In the genomic region with DNA sequence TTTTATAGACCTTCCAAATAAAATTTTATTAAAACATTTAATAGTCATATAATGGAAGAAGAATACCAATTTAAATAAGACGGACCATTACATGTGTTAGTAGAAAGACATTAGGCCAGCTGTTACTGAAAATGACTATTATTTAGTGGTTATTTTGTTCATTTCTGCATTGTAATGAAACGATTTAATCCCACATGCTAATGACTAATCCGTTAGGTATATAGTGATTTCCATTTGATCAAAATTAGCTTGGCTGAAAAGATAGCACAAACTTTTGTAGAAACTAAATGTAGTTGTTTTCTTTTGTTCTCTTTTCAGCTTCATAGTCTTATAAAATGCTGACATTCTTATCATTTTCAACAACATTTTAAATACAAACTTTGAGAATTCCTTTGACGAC, we compare ENCODE assay signal across 25 cellular contexts.
"Had no signal": no experiment of that assay in that cellular context is flagged by ENCODE, and none has a peak within 500 bp of the region (broad histone marks: within the 10 kb centered on the region; RNA-seq: fewer than 3 reads in every experiment).

No MANE protein-coding gene starts in this region.

- H3K4me3 ChIP-seq: ascending aorta, heart left ventricle, pancreas, psoas muscle, sigmoid colon, suprapubic skin, tibial artery, upper lobe of right lung had no signal

- H3K4me1 ChIP-seq: ascending aorta, foreskin keratinocyte, heart left ventricle, pancreas, psoas muscle, sigmoid colon, suprapubic skin, tibial artery, upper lobe of right lung had no signal

- H3K27me3 ChIP-seq: ascending aorta, heart left ventricle, pancreas, sigmoid colon, suprapubic skin, tibial artery, upper lobe of right lung had no signal

- DNase-seq: activated CD4-positive, alpha-beta memory T cell treated with anti-CD3 and anti-CD28 coated beads for 36 hours; activated CD4-positive, alpha-beta T cell treated with anti-CD3 and anti-CD28 coated beads, Interleukin-2, amount 10 ng/mL, durations not matched to agents 24 days and 14 days; activated CD4-positive, CD25-positive, alpha-beta regulatory T cell treated with anti-CD3 and anti-CD28 coated beads, Interleukin-2, amount 50 U/mL, for 72 hours; activated CD8-positive, alpha-beta memory T cell treated with anti-CD3 and anti-CD28 coated beads, Interleukin-2, amount 50 U/mL, for 4 hours; activated effector memory CD4-positive, alpha-beta T cell treated with anti-CD3 and anti-CD28 coated beads, Interleukin-2, amount 50 U/mL, for 16 hours; activated naive CD4-positive, alpha-beta T cell treated with anti-CD3 and anti-CD28 coated beads for 36 hours; activated naive CD8-positive, alpha-beta T cell treated with anti-CD3 and anti-CD28 coated beads, Interleukin-2, amount 10 ng/mL, durations not matched to agents 7 days and 5 days; activated T-cell treated with anti-CD3 and anti-CD28 coated beads, Interleukin-2, amount 50 U/mL, for 1 hour; endodermal cell; foreskin keratinocyte; heart left ventricle; hypothalamus; pancreas; psoas muscle; sigmoid colon; stimulated activated CD4-positive, alpha-beta T cell treated with anti-CD3 and anti-CD28 coated beads, Interleukin-15, amount 100 ng/mL, for 24 hours; stimulated activated CD4-positive, alpha-beta T cell treated with anti-CD3 and anti-CD28 coated beads, Interleukin-2, amount 100 ng/mL, for 24 hours; stimulated activated naive B cell treated with anti-CD40 and anti-IgM and Interleukin-4, amounts not matched to agents 10 μg/mL and 1 μg/mL and 100 μg/mL, for 72 hours; T-helper 9 cell; tibial artery; upper lobe of right lung had no signal

- H3K9me3 ChIP-seq: ascending aorta, heart left ventricle, pancreas, psoas muscle, sigmoid colon, suprapubic skin, tibial artery, upper lobe of right lung had no signal

- H3K36me3 ChIP-seq: ascending aorta, heart left ventricle, pancreas, sigmoid colon, suprapubic skin, tibial artery, upper lobe of right lung had no signal

- ATAC-seq: esophagus mucosa; foreskin keratinocyte; heart left ventricle; natural killer cell treated with Interleukin-12 subunit alpha and Interleukin-12 subunit beta and Interleukin-15 and Interleukin-18, amount 100 ng/mL, for 72 hours; pancreas; psoas muscle; stimulated activated naive B cell treated with anti-CD40 and anti-IgM and Interleukin-4, amounts not matched to agents 10 μg/mL and 1 μg/mL and 100 μg/mL, for 72 hours; upper lobe of right lung had no signal

- H3K27ac ChIP-seq: ascending aorta, foreskin keratinocyte, heart left ventricle, pancreas, psoas muscle, sigmoid colon, suprapubic skin, tibial artery, upper lobe of right lung had no signal
